1 cellular context compared by ENCODE assay signal in the genomic region with DNA sequence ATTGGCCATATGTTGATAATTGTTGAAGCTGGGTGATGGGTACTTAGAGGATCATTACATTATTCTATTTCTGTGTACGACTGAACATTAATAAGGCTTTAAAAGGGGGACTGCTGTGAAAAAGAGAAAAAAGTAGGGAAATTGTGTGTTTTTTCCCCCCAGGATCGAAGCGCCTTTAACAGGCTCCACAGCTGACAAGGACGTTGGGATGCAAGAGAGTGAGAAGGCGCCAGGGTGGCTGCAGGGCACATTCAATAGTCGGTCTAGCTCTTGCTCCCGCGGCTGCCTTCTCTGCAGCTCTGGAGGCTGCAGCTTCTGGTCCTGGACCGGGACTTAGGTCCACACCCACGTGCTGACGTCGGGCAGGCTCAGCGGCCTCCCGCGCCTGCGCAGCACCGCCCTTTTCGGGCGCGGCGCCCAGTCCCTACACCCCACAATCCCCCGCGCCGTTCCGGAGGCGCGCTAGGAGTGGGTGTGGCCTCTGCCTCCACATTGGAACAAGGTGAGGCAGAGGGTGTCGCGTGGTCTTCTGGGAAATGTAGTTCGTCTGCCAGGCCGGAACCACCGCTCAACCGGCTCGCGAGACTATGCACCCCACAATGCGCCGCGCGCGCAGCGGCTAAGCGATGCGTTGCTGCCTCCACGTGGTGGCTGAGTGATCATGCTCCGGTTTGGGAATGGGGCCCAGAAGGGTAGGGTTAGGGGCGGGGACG.
TF ChIP-seq lines count a peak whose summit lies in the region.

No MANE protein-coding gene starts in this region.

TF ChIP-seq in GM12878, 131 proteins besides CTCF, POLR2A, EP300 and RAD21 (continued from another document and continues in another):
- TF ChIP-seq, protein P1, sequence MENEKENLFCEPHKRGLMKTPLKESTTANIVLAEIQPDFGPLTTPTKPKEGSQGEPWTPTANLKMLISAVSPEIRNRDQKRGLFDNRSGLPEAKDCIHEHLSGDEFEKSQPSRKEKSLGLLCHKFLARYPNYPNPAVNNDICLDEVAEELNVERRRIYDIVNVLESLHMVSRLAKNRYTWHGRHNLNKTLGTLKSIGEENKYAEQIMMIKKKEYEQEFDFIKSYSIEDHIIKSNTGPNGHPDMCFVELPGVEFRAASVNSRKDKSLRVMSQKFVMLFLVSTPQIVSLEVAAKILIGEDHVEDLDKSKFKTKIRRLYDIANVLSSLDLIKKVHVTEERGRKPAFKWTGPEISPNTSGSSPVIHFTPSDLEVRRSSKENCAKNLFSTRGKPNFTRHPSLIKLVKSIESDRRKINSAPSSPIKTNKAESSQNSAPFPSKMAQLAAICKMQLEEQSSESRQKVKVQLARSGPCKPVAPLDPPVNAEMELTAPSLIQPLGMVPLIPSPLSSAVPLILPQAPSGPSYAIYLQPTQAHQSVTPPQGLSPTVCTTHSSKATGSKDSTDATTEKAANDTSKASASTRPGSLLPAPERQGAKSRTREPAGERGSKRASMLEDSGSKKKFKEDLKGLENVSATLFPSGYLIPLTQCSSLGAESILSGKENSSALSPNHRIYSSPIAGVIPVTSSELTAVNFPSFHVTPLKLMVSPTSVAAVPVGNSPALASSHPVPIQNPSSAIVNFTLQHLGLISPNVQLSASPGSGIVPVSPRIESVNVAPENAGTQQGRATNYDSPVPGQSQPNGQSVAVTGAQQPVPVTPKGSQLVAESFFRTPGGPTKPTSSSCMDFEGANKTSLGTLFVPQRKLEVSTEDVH (IDR thresholded peaks at IDR 0.05; ENCODE audit: low read depth, partially characterized antibody): no peak
- TF ChIP-seq RB1 (IDR thresholded peaks at IDR 0.05; ENCODE audit: borderline replicate concordance): peak; percentile 50; the same call in 1 of the 2 replicates
- 0 out of 2 replicates have a peak, but pooled peaks have one; percentile 22 for TF ChIP-seq TCF12 (IDR thresholded peaks at IDR 0.05; ENCODE audit: low read depth, low read length)
- TF ChIP-seq, protein P2, sequence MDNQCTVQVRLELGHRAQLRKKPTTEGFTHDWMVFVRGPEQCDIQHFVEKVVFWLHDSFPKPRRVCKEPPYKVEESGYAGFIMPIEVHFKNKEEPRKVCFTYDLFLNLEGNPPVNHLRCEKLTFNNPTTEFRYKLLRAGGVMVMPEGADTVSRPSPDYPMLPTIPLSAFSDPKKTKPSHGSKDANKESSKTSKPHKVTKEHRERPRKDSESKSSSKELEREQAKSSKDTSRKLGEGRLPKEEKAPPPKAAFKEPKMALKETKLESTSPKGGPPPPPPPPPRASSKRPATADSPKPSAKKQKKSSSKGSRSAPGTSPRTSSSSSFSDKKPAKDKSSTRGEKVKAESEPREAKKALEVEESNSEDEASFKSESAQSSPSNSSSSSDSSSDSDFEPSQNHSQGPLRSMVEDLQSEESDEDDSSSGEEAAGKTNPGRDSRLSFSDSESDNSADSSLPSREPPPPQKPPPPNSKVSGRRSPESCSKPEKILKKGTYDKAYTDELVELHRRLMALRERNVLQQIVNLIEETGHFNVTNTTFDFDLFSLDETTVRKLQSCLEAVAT (IDR thresholded peaks at IDR 0.05): 0 out of 2 replicates have a peak, but pooled peaks have one; percentile 30
- TF ChIP-seq SMAD1 (IDR thresholded peaks at IDR 0.05; ENCODE audit: low read depth, partially characterized antibody): peak; percentile 41
- TF ChIP-seq MYC (IDR thresholded peaks at IDR 0.05; ENCODE audit: insufficient read depth, insufficient read length, insufficient replicate concordance, low read length, severe bottlenecking): peak; percentile 46
- TF ChIP-seq, protein P3, sequence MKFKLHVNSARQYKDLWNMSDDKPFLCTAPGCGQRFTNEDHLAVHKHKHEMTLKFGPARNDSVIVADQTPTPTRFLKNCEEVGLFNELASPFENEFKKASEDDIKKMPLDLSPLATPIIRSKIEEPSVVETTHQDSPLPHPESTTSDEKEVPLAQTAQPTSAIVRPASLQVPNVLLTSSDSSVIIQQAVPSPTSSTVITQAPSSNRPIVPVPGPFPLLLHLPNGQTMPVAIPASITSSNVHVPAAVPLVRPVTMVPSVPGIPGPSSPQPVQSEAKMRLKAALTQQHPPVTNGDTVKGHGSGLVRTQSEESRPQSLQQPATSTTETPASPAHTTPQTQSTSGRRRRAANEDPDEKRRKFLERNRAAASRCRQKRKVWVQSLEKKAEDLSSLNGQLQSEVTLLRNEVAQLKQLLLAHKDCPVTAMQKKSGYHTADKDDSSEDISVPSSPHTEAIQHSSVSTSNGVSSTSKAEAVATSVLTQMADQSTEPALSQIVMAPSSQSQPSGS (IDR thresholded peaks at IDR 0.05; ENCODE audit: low read length): no peak
- TF ChIP-seq BMI1 (IDR thresholded peaks at IDR 0.05; ENCODE audit: borderline replicate concordance): no peak
- TF ChIP-seq FOS (IDR thresholded peaks at IDR 0.05; ENCODE audit: borderline replicate concordance, extremely low read depth, insufficient read length): no peak
- peak; percentile 72 for TF ChIP-seq BRCA1 (IDR thresholded peaks at IDR 0.05; ENCODE audit: low read depth, low read length)
- no peak for TF ChIP-seq KAT2A (conservative IDR thresholded peaks at IDR 0.05; ENCODE audit: control insufficient read depth, low read depth, low read length)
- TF ChIP-seq PAX5 (IDR thresholded peaks at IDR 0.05; ENCODE audit: borderline replicate concordance, low read depth, low read length): peak; percentile 51
- TF ChIP-seq STAT1 (conservative IDR thresholded peaks at IDR 0.05): no peak
- TF ChIP-seq RCOR1 (conservative IDR thresholded peaks at IDR 0.05; ENCODE audit: low read depth, low read length): peak; percentile 95; the same call in 1 of the 2 replicates
- TF ChIP-seq, protein P4, sequence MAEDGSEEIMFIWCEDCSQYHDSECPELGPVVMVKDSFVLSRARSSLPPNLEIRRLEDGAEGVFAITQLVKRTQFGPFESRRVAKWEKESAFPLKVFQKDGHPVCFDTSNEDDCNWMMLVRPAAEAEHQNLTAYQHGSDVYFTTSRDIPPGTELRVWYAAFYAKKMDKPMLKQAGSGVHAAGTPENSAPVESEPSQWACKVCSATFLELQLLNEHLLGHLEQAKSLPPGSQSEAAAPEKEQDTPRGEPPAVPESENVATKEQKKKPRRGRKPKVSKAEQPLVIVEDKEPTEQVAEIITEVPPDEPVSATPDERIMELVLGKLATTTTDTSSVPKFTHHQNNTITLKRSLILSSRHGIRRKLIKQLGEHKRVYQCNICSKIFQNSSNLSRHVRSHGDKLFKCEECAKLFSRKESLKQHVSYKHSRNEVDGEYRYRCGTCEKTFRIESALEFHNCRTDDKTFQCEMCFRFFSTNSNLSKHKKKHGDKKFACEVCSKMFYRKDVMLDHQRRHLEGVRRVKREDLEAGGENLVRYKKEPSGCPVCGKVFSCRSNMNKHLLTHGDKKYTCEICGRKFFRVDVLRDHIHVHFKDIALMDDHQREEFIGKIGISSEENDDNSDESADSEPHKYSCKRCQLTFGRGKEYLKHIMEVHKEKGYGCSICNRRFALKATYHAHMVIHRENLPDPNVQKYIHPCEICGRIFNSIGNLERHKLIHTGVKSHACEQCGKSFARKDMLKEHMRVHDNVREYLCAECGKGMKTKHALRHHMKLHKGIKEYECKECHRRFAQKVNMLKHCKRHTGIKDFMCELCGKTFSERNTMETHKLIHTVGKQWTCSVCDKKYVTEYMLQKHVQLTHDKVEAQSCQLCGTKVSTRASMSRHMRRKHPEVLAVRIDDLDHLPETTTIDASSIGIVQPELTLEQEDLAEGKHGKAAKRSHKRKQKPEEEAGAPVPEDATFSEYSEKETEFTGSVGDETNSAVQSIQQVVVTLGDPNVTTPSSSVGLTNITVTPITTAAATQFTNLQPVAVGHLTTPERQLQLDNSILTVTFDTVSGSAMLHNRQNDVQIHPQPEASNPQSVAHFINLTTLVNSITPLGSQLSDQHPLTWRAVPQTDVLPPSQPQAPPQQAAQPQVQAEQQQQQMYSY (CRISPR knock-in tag; IDR thresholded peaks at IDR 0.05): no peak
- TF ChIP-seq CREM (IDR thresholded peaks at IDR 0.05; ENCODE audit: low read depth): peak; percentile 89
- peak in 1 of 2 experiments; percentile 64; a peak in 2 of 3 replicates for TF ChIP-seq EGR1 (IDR thresholded peaks at IDR 0.05; ENCODE audit: borderline replicate concordance in 1 of 2, low read depth in 2 of 2, low read length in 2 of 2)
- peak; percentile 62; the same call in 1 of the 2 replicates for TF ChIP-seq FOXK2 (IDR thresholded peaks at IDR 0.05)
- TF ChIP-seq, protein P5, sequence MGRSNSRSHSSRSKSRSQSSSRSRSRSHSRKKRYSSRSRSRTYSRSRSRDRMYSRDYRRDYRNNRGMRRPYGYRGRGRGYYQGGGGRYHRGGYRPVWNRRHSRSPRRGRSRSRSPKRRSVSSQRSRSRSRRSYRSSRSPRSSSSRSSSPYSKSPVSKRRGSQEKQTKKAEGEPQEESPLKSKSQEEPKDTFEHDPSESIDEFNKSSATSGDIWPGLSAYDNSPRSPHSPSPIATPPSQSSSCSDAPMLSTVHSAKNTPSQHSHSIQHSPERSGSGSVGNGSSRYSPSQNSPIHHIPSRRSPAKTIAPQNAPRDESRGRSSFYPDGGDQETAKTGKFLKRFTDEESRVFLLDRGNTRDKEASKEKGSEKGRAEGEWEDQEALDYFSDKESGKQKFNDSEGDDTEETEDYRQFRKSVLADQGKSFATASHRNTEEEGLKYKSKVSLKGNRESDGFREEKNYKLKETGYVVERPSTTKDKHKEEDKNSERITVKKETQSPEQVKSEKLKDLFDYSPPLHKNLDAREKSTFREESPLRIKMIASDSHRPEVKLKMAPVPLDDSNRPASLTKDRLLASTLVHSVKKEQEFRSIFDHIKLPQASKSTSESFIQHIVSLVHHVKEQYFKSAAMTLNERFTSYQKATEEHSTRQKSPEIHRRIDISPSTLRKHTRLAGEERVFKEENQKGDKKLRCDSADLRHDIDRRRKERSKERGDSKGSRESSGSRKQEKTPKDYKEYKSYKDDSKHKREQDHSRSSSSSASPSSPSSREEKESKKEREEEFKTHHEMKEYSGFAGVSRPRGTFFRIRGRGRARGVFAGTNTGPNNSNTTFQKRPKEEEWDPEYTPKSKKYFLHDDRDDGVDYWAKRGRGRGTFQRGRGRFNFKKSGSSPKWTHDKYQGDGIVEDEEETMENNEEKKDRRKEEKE (IDR thresholded peaks at IDR 0.05): no peak
- no peak for TF ChIP-seq JUNB (IDR thresholded peaks at IDR 0.05)
- TF ChIP-seq, protein P6, sequence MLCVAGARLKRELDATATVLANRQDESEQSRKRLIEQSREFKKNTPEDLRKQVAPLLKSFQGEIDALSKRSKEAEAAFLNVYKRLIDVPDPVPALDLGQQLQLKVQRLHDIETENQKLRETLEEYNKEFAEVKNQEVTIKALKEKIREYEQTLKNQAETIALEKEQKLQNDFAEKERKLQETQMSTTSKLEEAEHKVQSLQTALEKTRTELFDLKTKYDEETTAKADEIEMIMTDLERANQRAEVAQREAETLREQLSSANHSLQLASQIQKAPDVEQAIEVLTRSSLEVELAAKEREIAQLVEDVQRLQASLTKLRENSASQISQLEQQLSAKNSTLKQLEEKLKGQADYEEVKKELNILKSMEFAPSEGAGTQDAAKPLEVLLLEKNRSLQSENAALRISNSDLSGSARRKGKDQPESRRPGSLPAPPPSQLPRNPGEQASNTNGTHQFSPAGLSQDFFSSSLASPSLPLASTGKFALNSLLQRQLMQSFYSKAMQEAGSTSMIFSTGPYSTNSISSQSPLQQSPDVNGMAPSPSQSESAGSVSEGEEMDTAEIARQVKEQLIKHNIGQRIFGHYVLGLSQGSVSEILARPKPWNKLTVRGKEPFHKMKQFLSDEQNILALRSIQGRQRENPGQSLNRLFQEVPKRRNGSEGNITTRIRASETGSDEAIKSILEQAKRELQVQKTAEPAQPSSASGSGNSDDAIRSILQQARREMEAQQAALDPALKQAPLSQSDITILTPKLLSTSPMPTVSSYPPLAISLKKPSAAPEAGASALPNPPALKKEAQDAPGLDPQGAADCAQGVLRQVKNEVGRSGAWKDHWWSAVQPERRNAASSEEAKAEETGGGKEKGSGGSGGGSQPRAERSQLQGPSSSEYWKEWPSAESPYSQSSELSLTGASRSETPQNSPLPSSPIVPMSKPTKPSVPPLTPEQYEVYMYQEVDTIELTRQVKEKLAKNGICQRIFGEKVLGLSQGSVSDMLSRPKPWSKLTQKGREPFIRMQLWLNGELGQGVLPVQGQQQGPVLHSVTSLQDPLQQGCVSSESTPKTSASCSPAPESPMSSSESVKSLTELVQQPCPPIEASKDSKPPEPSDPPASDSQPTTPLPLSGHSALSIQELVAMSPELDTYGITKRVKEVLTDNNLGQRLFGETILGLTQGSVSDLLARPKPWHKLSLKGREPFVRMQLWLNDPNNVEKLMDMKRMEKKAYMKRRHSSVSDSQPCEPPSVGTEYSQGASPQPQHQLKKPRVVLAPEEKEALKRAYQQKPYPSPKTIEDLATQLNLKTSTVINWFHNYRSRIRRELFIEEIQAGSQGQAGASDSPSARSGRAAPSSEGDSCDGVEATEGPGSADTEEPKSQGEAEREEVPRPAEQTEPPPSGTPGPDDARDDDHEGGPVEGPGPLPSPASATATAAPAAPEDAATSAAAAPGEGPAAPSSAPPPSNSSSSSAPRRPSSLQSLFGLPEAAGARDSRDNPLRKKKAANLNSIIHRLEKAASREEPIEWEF (IDR thresholded peaks at IDR 0.05; ENCODE audit: insufficient replicate concordance, low read depth, low read length): no peak
- TF ChIP-seq RAD51 (IDR thresholded peaks at IDR 0.05): no peak
- TF ChIP-seq NBN (IDR thresholded peaks at IDR 0.05): peak; percentile 77
- peak; percentile 98 for TF ChIP-seq CHD2 (IDR thresholded peaks at IDR 0.05; ENCODE audit: borderline replicate concordance, low read depth, low read length)
- TF ChIP-seq, protein P7, sequence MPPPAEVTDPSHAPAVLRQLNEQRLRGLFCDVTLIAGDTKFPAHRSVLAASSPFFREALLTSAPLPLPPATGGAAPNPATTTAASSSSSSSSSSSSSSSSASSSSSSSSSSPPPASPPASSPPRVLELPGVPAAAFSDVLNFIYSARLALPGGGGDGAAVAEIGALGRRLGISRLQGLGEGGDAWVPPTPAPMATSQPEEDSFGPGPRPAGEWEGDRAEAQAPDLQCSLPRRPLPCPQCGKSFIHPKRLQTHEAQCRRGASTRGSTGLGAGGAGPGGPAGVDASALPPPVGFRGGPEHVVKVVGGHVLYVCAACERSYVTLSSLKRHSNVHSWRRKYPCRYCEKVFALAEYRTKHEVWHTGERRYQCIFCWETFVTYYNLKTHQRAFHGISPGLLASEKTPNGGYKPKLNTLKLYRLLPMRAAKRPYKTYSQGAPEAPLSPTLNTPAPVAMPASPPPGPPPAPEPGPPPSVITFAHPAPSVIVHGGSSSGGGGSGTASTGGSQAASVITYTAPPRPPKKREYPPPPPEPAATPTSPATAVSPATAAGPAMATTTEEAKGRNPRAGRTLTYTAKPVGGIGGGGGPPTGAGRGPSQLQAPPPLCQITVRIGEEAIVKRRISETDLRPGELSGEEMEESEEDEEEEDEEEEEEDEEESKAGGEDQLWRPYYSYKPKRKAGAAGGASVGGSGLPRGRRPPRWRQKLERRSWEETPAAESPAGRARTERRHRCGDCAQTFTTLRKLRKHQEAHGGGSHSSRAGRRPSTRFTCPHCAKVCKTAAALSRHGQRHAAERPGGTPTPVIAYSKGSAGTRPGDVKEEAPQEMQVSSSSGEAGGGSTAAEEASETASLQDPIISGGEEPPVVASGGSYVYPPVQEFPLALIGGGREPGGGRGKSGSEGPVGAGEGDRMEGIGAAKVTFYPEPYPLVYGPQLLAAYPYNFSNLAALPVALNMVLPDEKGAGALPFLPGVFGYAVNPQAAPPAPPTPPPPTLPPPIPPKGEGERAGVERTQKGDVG (CRISPR knock-in tag; IDR thresholded peaks at IDR 0.05): no peak
- TF ChIP-seq SMAD5 (IDR thresholded peaks at IDR 0.05; ENCODE audit: low read depth): peak; percentile 81; the same call in 1 of the 2 replicates
- peak; percentile 98 for TF ChIP-seq POLR2AphosphoS5 (IDR thresholded peaks at IDR 0.05; ENCODE audit: low read length)
- TF ChIP-seq ESRRA (IDR thresholded peaks at IDR 0.05; ENCODE audit: low read length): peak; percentile 64; the same call in 1 of the 2 replicates
- 0 out of 4 replicates have a peak, but pooled peaks of 1 of the 2 experiments have one; percentile 38 for TF ChIP-seq SRF (IDR thresholded peaks at IDR 0.05; ENCODE audit: low read depth in 2 of 2, low read length in 2 of 2)
- no peak for TF ChIP-seq MYB (IDR thresholded peaks at IDR 0.05; ENCODE audit: borderline replicate concordance, low read depth, low read length)
- peak; percentile 90 for TF ChIP-seq SIX5 (IDR thresholded peaks at IDR 0.05; ENCODE audit: low read depth, low read length, severe bottlenecking)
- TF ChIP-seq HDAC2 (IDR thresholded peaks at IDR 0.05): no peak
- TF ChIP-seq SREBF2 (IDR thresholded peaks at IDR 0.05; ENCODE audit: low read length): no peak
